Comparison of ENCODE assay signal across 22 cellular contexts in the genomic region with DNA sequence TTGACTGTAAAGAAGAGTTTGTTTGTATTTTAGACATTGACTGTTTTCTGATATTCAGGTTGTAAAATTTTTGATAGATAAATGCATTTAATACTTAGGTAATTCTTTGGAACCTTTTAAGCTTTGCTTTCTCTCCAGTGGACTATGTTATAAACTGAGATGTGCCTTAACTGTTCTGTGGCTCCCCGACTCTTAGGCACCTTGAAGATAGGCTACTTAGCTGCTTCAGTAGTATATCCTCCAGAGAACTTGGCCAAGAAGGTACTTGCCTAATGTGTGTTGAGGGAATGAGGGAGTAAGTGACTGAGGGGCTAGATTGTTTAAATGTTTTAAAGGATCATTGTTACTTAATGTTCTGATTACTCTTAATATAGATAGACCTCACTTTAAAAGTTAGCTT.
DNase-seq lines count a peak whose midpoint lies in the region; ATAC-seq, FAIRE-seq and TF ChIP-seq lines count a peak whose summit lies in the region.
"Had no signal": no experiment of that assay in that cellular context is flagged by ENCODE, and none has a peak within 500 bp of the region (broad histone marks: within the 10 kb centered on the region; RNA-seq: fewer than 3 reads in every experiment).

No MANE protein-coding gene starts in this region.

- H3K4me3 Mint-ChIP-seq in CD4-positive, alpha-beta T cell = no peak overlapping the region
- H3K4me3 Mint-ChIP-seq in dendritic cell treated with granulocyte-macrophage colony-stimulating factor and Interleukin-4, amounts not matched to agents 40 ng/mL and 50 ng/mL, for 4 days = no peak overlapping the region
- H3K4me3 Mint-ChIP-seq in natural killer cell treated with Interleukin-12 subunit alpha and Interleukin-12 subunit beta and Interleukin-15 and Interleukin-18, amount 100 ng/mL, for 72 hours = no peak overlapping the region
- H3K4me3 Mint-ChIP-seq: CD4-positive, CD25-positive, alpha-beta regulatory T cell had no signal

- POLR2A ChIA-PET in CD4-positive, alpha-beta T cell (lab: Charles Lee) = no interaction called here

- no peaks in the 10 kb centered on the region for H3K27me3 ChIP-seq in CD4-positive, alpha-beta T cell (ENCODE audit: control insufficient read depth, insufficient read depth, low read length)
- H3K27me3 ChIP-seq in Karpas-422 (ENCODE audit: low read length) = no peaks in the 10 kb centered on the region
- H3K27me3 ChIP-seq in colonic mucosa = no peaks in the 10 kb centered on the region
- H3K27me3 ChIP-seq: BE2C, Peyer's patch had no signal

- H3K9me2 ChIP-seq in Karpas-422 (replicated peaks; ENCODE audit: insufficient read depth, low read length) = no peaks in the 10 kb centered on the region

- no peaks in the 10 kb centered on the region for H3K9me3 ChIP-seq in CD4-positive, alpha-beta T cell (ENCODE audit: control insufficient read depth, low read length)
- no peaks in the 10 kb centered on the region for H3K9me3 ChIP-seq in Karpas-422 (ENCODE audit: low read length)
- no peaks in the 10 kb centered on the region for H3K9me3 ChIP-seq in colonic mucosa
- H3K9me3 ChIP-seq: A549, BE2C, Caco-2, Peyer's patch had no signal

- no peak overlapping the region for H2AFZ ChIP-seq in Karpas-422 (ENCODE audit: low read length)

- no peak overlapping the region for H3K27ac ChIP-seq in CD4-positive, alpha-beta T cell (ENCODE audit: low read depth, low read length)
- H3K27ac ChIP-seq in Karpas-422 (ENCODE audit: low read length) (no peak overlapping the region), colonic mucosa (no peak overlapping the region)
- H3K27ac ChIP-seq: A549, Peyer's patch had no signal

- peaks cover 32% of the 10 kb centered on the region; the same call in 1 of the 2 replicates for H3K36me3 ChIP-seq in Karpas-422 (ENCODE audit: insufficient read depth, low read length)
- no peaks in the 10 kb centered on the region for H3K36me3 ChIP-seq in colonic mucosa

- intact Hi-C loops in CD4-positive, alpha-beta T cell (cut with DNase I, micrococcal nuclease) = no loop called here
- intact Hi-C loops in dendritic cell treated with granulocyte-macrophage colony-stimulating factor and Interleukin-4, amounts not matched to agents 40 ng/mL and 50 ng/mL, for 4 days (cut with micrococcal nuclease) = no loop called here
- intact Hi-C loops in colonic mucosa (cut with DNase I) = no loop called here

- H3K4me1 ChIP-seq in Karpas-422 (ENCODE audit: low read length) = no peaks in the 10 kb centered on the region
- no peaks in the 10 kb centered on the region for H3K4me1 ChIP-seq in colonic mucosa
- H3K4me1 ChIP-seq: A549, BE2C, Caco-2, Peyer's patch had no signal

- no peak overlapping the region for H3K4me2 ChIP-seq in Karpas-422 (ENCODE audit: low read depth, low read length, poor library complexity, severe bottlenecking)
- H3K4me2 ChIP-seq: A549 had no signal

- no peaks in the 10 kb centered on the region for H4K20me1 ChIP-seq in Karpas-422 (ENCODE audit: insufficient read depth, low read depth, low read length)

- no peak for TF ChIP-seq POLR2A in H54 (IDR thresholded peaks at IDR 0.05; ENCODE audit: low read depth, low read length)

- H3K79me2 ChIP-seq in Karpas-422 (ENCODE audit: low read length) = peaks cover 22% of the 10 kb centered on the region

- ATAC-seq in CD4-positive, alpha-beta T cell (ENCODE audit: poor library complexity) = no peak
- ATAC-seq in natural killer cell treated with Interleukin-12 subunit alpha and Interleukin-12 subunit beta and Interleukin-15 and Interleukin-18, amount 100 ng/mL, for 72 hours = no peak
- no peak for ATAC-seq in HG02870 (IDR thresholded peaks at IDR 0.05; ENCODE audit: unreplicated experiment)
- ATAC-seq: A549, SK-N-SH treated with all-trans-retinoic acid at 6 μM for 48 hours had no signal

- TF ChIP-seq CTCF in CD4-positive, alpha-beta T cell (IDR thresholded peaks at IDR 0.05) = no peak
- no peak for TF ChIP-seq CTCF in colonic mucosa (IDR thresholded peaks at IDR 0.05)

- H3K36me3 Mint-ChIP-seq in CD4-positive, alpha-beta T cell (ENCODE audit: low read depth) = peaks cover 94% of the 10 kb centered on the region
- peaks cover 67% of the 10 kb centered on the region for H3K36me3 Mint-ChIP-seq in dendritic cell treated with granulocyte-macrophage colony-stimulating factor and Interleukin-4, amounts not matched to agents 40 ng/mL and 50 ng/mL, for 4 days (ENCODE audit: low read depth)
- peaks cover 17% of the 10 kb centered on the region for H3K36me3 Mint-ChIP-seq in natural killer cell treated with Interleukin-12 subunit alpha and Interleukin-12 subunit beta and Interleukin-15 and Interleukin-18, amount 100 ng/mL, for 72 hours

- no peaks in the 10 kb centered on the region for H3K9me3 Mint-ChIP-seq in CD4-positive, alpha-beta T cell
- no peaks in the 10 kb centered on the region for H3K9me3 Mint-ChIP-seq in dendritic cell treated with granulocyte-macrophage colony-stimulating factor and Interleukin-4, amounts not matched to agents 40 ng/mL and 50 ng/mL, for 4 days
- no peaks in the 10 kb centered on the region for H3K9me3 Mint-ChIP-seq in natural killer cell treated with Interleukin-12 subunit alpha and Interleukin-12 subunit beta and Interleukin-15 and Interleukin-18, amount 100 ng/mL, for 72 hours
- H3K9me3 Mint-ChIP-seq: CD4-positive, CD25-positive, alpha-beta regulatory T cell had no signal

- H3K4me3 ChIP-seq in Karpas-422 (ENCODE audit: low read length) = no peak overlapping the region
- H3K4me3 ChIP-seq in colonic mucosa = no peak overlapping the region
- H3K4me3 ChIP-seq: A549, Peyer's patch had no signal

- H3K27me3 Mint-ChIP-seq in CD4-positive, alpha-beta T cell = no peaks in the 10 kb centered on the region
- H3K27me3 Mint-ChIP-seq in dendritic cell treated with granulocyte-macrophage colony-stimulating factor and Interleukin-4, amounts not matched to agents 40 ng/mL and 50 ng/mL, for 4 days = no peaks in the 10 kb centered on the region
- no peaks in the 10 kb centered on the region for H3K27me3 Mint-ChIP-seq in natural killer cell treated with Interleukin-12 subunit alpha and Interleukin-12 subunit beta and Interleukin-15 and Interleukin-18, amount 100 ng/mL, for 72 hours
- H3K27me3 Mint-ChIP-seq: CD4-positive, CD25-positive, alpha-beta regulatory T cell had no signal

- H3K27ac Mint-ChIP-seq in CD4-positive, alpha-beta T cell = peak overlapping the region; percentile 21
- H3K27ac Mint-ChIP-seq in dendritic cell treated with granulocyte-macrophage colony-stimulating factor and Interleukin-4, amounts not matched to agents 40 ng/mL and 50 ng/mL, for 4 days = peak overlapping the region; percentile 62
- H3K27ac Mint-ChIP-seq in natural killer cell treated with Interleukin-12 subunit alpha and Interleukin-12 subunit beta and Interleukin-15 and Interleukin-18, amount 100 ng/mL, for 72 hours = peak overlapping the region; percentile 6 to 18
- H3K27ac Mint-ChIP-seq: CD4-positive, CD25-positive, alpha-beta regulatory T cell had no signal

- peaks cover 10% of the 10 kb centered on the region for H3K4me1 Mint-ChIP-seq in CD4-positive, alpha-beta T cell (ENCODE audit: low read depth)
- peaks cover 21% of the 10 kb centered on the region for H3K4me1 Mint-ChIP-seq in dendritic cell treated with granulocyte-macrophage colony-stimulating factor and Interleukin-4, amounts not matched to agents 40 ng/mL and 50 ng/mL, for 4 days (ENCODE audit: low read depth)
- H3K4me1 Mint-ChIP-seq in natural killer cell treated with Interleukin-12 subunit alpha and Interleukin-12 subunit beta and Interleukin-15 and Interleukin-18, amount 100 ng/mL, for 72 hours (ENCODE audit: low read depth in 2 of 2) = peaks cover 9 to 15% of the 10 kb centered on the region in 2 donors

- no peak for DNase-seq in CD4-positive, alpha-beta T cell
- no peak for DNase-seq in H54 (ENCODE audit: insufficient read length, low spot score)
- no peak for DNase-seq in natural killer cell treated with Interleukin-12 subunit alpha and Interleukin-12 subunit beta and Interleukin-15 and Interleukin-18, amount 100 ng/mL, for 72 hours (ENCODE audit: low spot score)
- no peak for DNase-seq in Karpas-422
- no peak for DNase-seq in colonic mucosa
- DNase-seq in stimulated activated CD4-positive, alpha-beta T cell treated with anti-CD3 and anti-CD28 coated beads, Interleukin-2, amount 100 ng/mL, for 48 hours = no peak
- DNase-seq: BE2C; Caco-2; CD4-positive, CD25-positive, alpha-beta regulatory T cell; NCI-H1092 treated with DMSO at 0.1 percent for 48 hours; NCI-H146; NCI-H2029; NCI-H226; NCI-H510A treated with DMSO at 0.1 percent for 48 hours; NCI-H774; NK-92 treated with Interleukin-12 subunit alpha and Interleukin-12 subunit beta, amount 100 ng/mL, for 24 hours; Peyer's patch had no signal

- no peak overlapping the region for H3K9ac ChIP-seq in Karpas-422 (ENCODE audit: low read length)
- no peak overlapping the region for H3K9ac ChIP-seq in colonic mucosa (ENCODE audit: low read depth in 2 of 2, low read length in 2 of 2)

- FAIRE-seq in H54 (lab: Jason Lieb, UNC) = peak; percentile 45
- FAIRE-seq: A549, GM18507 had no signal

- CTCF ChIA-PET in CD4-positive, alpha-beta T cell (lab: Charles Lee) = interaction anchor here (0.6 kb wide), 1 partner anchor 54 kb away, joined by 3 read pairs; no protein-coding TSS in a partner anchor

Comparison
In these comparisons a context has a peak if more than half of its experiments do, and no peak if none do; other contexts are left out.
1. H3K27ac Mint-ChIP-seq: peak in every context shown above with its lines; median percentile 62 in dendritic cell treated with granulocyte-macrophage colony-stimulating factor and Interleukin-4, amounts not matched to agents 40 ng/mL and 50 ng/mL, for 4 days; 21 in CD4-positive, alpha-beta T cell; 12 in natural killer cell treated with Interleukin-12 subunit alpha and Interleukin-12 subunit beta and Interleukin-15 and Interleukin-18, amount 100 ng/mL, for 72 hours.